ENCODE assay signal across 8 cellular contexts in genomic region chr2:191625016-191625415, GRCh38. TPM values are rescaled to one million over a fixed set of nuclear protein-coding genes. Genes with fewer than 3 reads are reported as not detected.
DNase-seq lines count a peak whose midpoint lies in the region; ATAC-seq and TF ChIP-seq lines count a peak whose summit lies in the region.

No MANE protein-coding gene starts in this region.

- peak; percentile 58 for ATAC-seq in HG02938 (IDR thresholded peaks at IDR 0.05; ENCODE audit: unreplicated experiment)
- ATAC-seq in stimulated activated naive CD8-positive, alpha-beta T cell treated with anti-CD3 and anti-CD28 coated beads, Interleukin-15, Interleukin-2, amounts not matched to agents 100 U/mL and 50 U/mL, for 24 hours: peak; percentile 56

- no peaks in the 10 kb centered on the region for H3K9me2 ChIP-seq in Karpas-422 (replicated peaks; ENCODE audit: insufficient read depth, low read length)

- TF ChIP-seq CTCF in GM12865 (IDR thresholded peaks at IDR 0.05; ENCODE audit: insufficient read depth, low read depth, low read length, missing control alignments) (no peak), cardiac fibroblast (IDR thresholded peaks at IDR 0.05; ENCODE audit: low read depth, low read length) (no peak)

- H3K27me3 ChIP-seq in Karpas-422 (ENCODE audit: low read length): no peaks in the 10 kb centered on the region

- H3K4me2 ChIP-seq in Karpas-422 (ENCODE audit: low read depth, low read length, poor library complexity, severe bottlenecking): no peak overlapping the region

- no peak overlapping the region for H3K27ac ChIP-seq in Karpas-422 (ENCODE audit: low read length)

- H3K36me3 ChIP-seq in Karpas-422 (ENCODE audit: insufficient read depth, low read length): no peaks in the 10 kb centered on the region

- H4K20me1 ChIP-seq in Karpas-422 (ENCODE audit: insufficient read depth, low read depth, low read length): no peaks in the 10 kb centered on the region

- DNase-seq in GM12865 (ENCODE audit: low read depth): peak; percentile 34
- peak; percentile 79 for DNase-seq in RKO (ENCODE audit: low spot score)
- peak; percentile 39 to 76 for DNase-seq in cardiac fibroblast (ENCODE audit: low read depth in 2 of 2)
- DNase-seq in stimulated activated naive CD8-positive, alpha-beta T cell treated with anti-CD3 and anti-CD28 coated beads, Interleukin-15, Interleukin-2, amounts not matched to agents 100 U/mL and 50 U/mL, for 24 hours: no peak
- DNase-seq in NCI-H345 treated with DMSO at 0.1 percent for 48 hours (lab: John Stamatoyannopoulos, UW; ENCODE audit: unreplicated experiment): no peak
- DNase-seq in retina: no peak
- DNase-seq in Karpas-422: no peak

- no peak overlapping the region for H2AFZ ChIP-seq in Karpas-422 (ENCODE audit: low read length)

- no peaks in the 10 kb centered on the region for H3K79me2 ChIP-seq in Karpas-422 (ENCODE audit: low read length)

- no peaks in the 10 kb centered on the region; the same call in 1 of the 2 replicates for H3K4me1 ChIP-seq in Karpas-422 (ENCODE audit: low read length)

- H3K4me3 ChIP-seq in GM12865 (ENCODE audit: low read depth, low read length) (no peak overlapping the region), cardiac fibroblast (replicated peaks in 1 of 2; ENCODE audit: low read depth in 2 of 2, low read length in 2 of 2) (no peak overlapping the region), Karpas-422 (ENCODE audit: low read length) (no peak overlapping the region)

- H3K9ac ChIP-seq in Karpas-422 (ENCODE audit: low read length): no peak overlapping the region

- no peaks in the 10 kb centered on the region for H3K9me3 ChIP-seq in Karpas-422 (ENCODE audit: low read length)

RNA-seq across cellular contexts. Expression of gene NABP1, which starts 52.9 kb away (rescaled TPM):
- 47.0 and 52.4 TPM in 2 replicates for total RNA-seq in Karpas-422 (2014; rRNA removed; shearing (Covaris generic); ENCODE audit: low replicate concordance)

Comparison
In these comparisons a context has a peak if more than half of its experiments do, and no peak if none do; other contexts are left out.
1. DNase-seq: peak in GM12865 (single experiment), RKO (single experiment) and cardiac fibroblast (2 of 2); none in stimulated activated naive CD8-positive, alpha-beta T cell treated with anti-CD3 and anti-CD28 coated beads, Interleukin-15, Interleukin-2, amounts not matched to agents 100 U/mL and 50 U/mL, for 24 hours (single experiment), NCI-H345 treated with DMSO at 0.1 percent for 48 hours (single experiment), retina (single experiment) and Karpas-422 (single experiment).